ENCODE assay signal across 8 cellular contexts in genomic region chr20:25196701-25197120, GRCh38. TPM values are rescaled to one million over a fixed set of nuclear protein-coding genes. Genes with fewer than 3 reads are reported as not detected.
DNase-seq lines count a peak whose midpoint lies in the region; ATAC-seq, FAIRE-seq and TF ChIP-seq lines count a peak whose summit lies in the region.

No MANE protein-coding gene starts in this region.

- no peak overlapping the region for H2AFZ ChIP-seq in HCT116 (ENCODE audit: low read depth, low read length, poor library complexity, severe bottlenecking)

- TF ChIP-seq CTCF in AG04449 (IDR thresholded peaks at IDR 0.05; ENCODE audit: insufficient read depth, low read length, missing control alignments) (no peak), HCT116 (IDR thresholded peaks at IDR 0.05 in 2 of 3, conservative IDR thresholded peaks at IDR 0.05 in 1 of 3; ENCODE audit: borderline replicate concordance in 1 of 3, insufficient read depth in 1 of 3, low read depth in 2 of 3, low read length in 2 of 3) (no peak), testis (IDR thresholded peaks at IDR 0.05) (no peak), GM13977 (IDR thresholded peaks at IDR 0.05; ENCODE audit: extremely low read depth, insufficient read depth, missing control alignments) (no peak)
- no peak for TF ChIP-seq CTCF in activated CD8-positive, alpha-beta T cell treated with anti-CD3 and anti-CD28 coated beads for 36 hours (IDR thresholded peaks at IDR 0.05)

- H3K4me1 ChIP-seq in HCT116 (ENCODE audit: control insufficient read depth in 1 of 2, insufficient read depth in 2 of 2, low read length in 2 of 2) = peaks cover 9 to 25% of the 10 kb centered on the region in 2 experiments; a peak in 3 of 4 replicates
- H3K4me1 ChIP-seq in iPS-20b (ENCODE audit: insufficient read depth, low read length) = peaks cover 11% of the 10 kb centered on the region; the same call in 1 of the 2 replicates
- H3K4me1 ChIP-seq in testis = peaks cover 35% of the 10 kb centered on the region

- FAIRE-seq in GM12891 (lab: Jason Lieb, UNC) = no peak

- H3K27ac Mint-ChIP-seq in activated CD8-positive, alpha-beta T cell treated with anti-CD3 and anti-CD28 coated beads for 36 hours = peak overlapping the region; percentile 63

- peak overlapping the region; percentile 89 for H3K4me3 Mint-ChIP-seq in activated CD8-positive, alpha-beta T cell treated with anti-CD3 and anti-CD28 coated beads for 36 hours

- peak overlapping the region; percentile 80 for H3K27ac ChIP-seq in HCT116 (ENCODE audit: low read depth, low read length)
- H3K27ac ChIP-seq in iPS-20b (ENCODE audit: low read length) = no peak overlapping the region
- peak overlapping the region; percentile 91 to 95 for H3K27ac ChIP-seq in testis

- BruUV-seq in HCT116 (replicated peaks; lab: Mats Ljungman, UMichigan) = no TSS peak

- H4K20me1 ChIP-seq in HCT116 (ENCODE audit: insufficient read depth) = no peaks in the 10 kb centered on the region

- H3K9me3 ChIP-seq in HCT116 (ENCODE audit: control insufficient read depth in 1 of 2, insufficient read depth in 1 of 2, low read depth in 1 of 2, low read length in 2 of 2) = no peaks in the 10 kb centered on the region
- H3K9me3 ChIP-seq in iPS-20b (ENCODE audit: insufficient read depth, low read depth, low read length) = no peaks in the 10 kb centered on the region
- no peaks in the 10 kb centered on the region for H3K9me3 ChIP-seq in testis

- H3K4me1 Mint-ChIP-seq in activated CD8-positive, alpha-beta T cell treated with anti-CD3 and anti-CD28 coated beads for 36 hours (ENCODE audit: low read depth) = peaks cover 39% of the 10 kb centered on the region

- intact Hi-C loops in HCT116 (cut with micrococcal nuclease) = loop anchor here (5.0 to 10.0 kb wide), 2 partner anchors 204 to 1562 kb away; partner anchors contain the start of genes APMAP and CST3
- intact Hi-C loops in activated CD8-positive, alpha-beta T cell treated with anti-CD3 and anti-CD28 coated beads for 36 hours (cut with micrococcal nuclease) = loop anchor here (5.0 kb wide), 1 partner anchor 61 kb away; no protein-coding TSS in a partner anchor
- intact Hi-C loops in testis (cut with DNase I; ENCODE audit: low total_unique reads) = no loop called here

- peak overlapping the region; percentile 97 for H3K4me2 ChIP-seq in HCT116 (ENCODE audit: low read length)

- ATAC-seq in HCT116 (peak; percentile 12), GM21515 (IDR thresholded peaks at IDR 0.05; ENCODE audit: unreplicated experiment) (no peak)
- ATAC-seq in activated CD8-positive, alpha-beta T cell treated with anti-CD3 and anti-CD28 coated beads for 36 hours = no peak

- DNase-seq in AG04449 (ENCODE audit: low read depth, low spot score) (no peak), HCT116 (ENCODE audit: low read depth, low spot score) (no peak), testis (no peak), GM13977 (ENCODE audit: low spot score) (no peak), GM12891 (ENCODE audit: insufficient read length, low spot score) (no peak)
- DNase-seq in activated CD8-positive, alpha-beta T cell treated with anti-CD3 and anti-CD28 coated beads for 36 hours = peak; percentile 27

- TF ChIP-seq RAD21 in HCT116 (IDR thresholded peaks at IDR 0.05; ENCODE audit: low read depth) = no peak

- no peaks in the 10 kb centered on the region for H3K36me3 ChIP-seq in HCT116 (ENCODE audit: control insufficient read depth in 1 of 2, insufficient read depth in 2 of 2, low read length in 2 of 2)
- H3K36me3 ChIP-seq in iPS-20b (ENCODE audit: insufficient read depth, low read depth, low read length) = no peaks in the 10 kb centered on the region
- H3K36me3 ChIP-seq in testis (ENCODE audit: low read depth, missing control alignments) = no peaks in the 10 kb centered on the region

- H3K4me3 ChIP-seq in AG04449 (ENCODE audit: low read depth, low read length) = peak overlapping the region; percentile 86
- H3K4me3 ChIP-seq in HCT116 (replicated peaks in 1 of 2; ENCODE audit: low read depth in 1 of 2, low read length in 2 of 2) = peak overlapping the region; percentile 74 to 99
- H3K4me3 ChIP-seq in iPS-20b (ENCODE audit: low read length) = peak overlapping the region; percentile 75
- H3K4me3 ChIP-seq in testis = peak overlapping the region; percentile 74 to 100

- POLR2A ChIA-PET in AG04449 (lab: Yijun Ruan, JAX) (no interaction called here), HCT116 (lab: Charles Lee) (no interaction called here)
- POLR2A ChIA-PET in activated CD8-positive, alpha-beta T cell treated with anti-CD3 and anti-CD28 coated beads for 36 hours (lab: Charles Lee) = interaction anchor here (1.6 to 2.3 kb wide), 2 partner anchors 51 to 54 kb away, joined by 5 to 15 read pairs; partner anchors contain the start of gene PYGB

- H3K9ac ChIP-seq in HCT116 (ENCODE audit: low read length) (peak overlapping the region; percentile 93), iPS-20b (ENCODE audit: low read depth, low read length) (peak overlapping the region; percentile 77; the same call in 1 of the 2 replicates)

- in situ Hi-C loops in GM13977 (cut with MboI; ENCODE audit: low pct_unique_long_range_greater_than_20kb, low sequenced_read_pairs, unreplicated experiment) = loop anchor here (25.0 kb wide), 1 partner anchor 209 kb away; the partner anchor contains the start of gene APMAP

- H3K27me3 ChIP-seq in HCT116 (ENCODE audit: insufficient read depth, low read length) = no peaks in the 10 kb centered on the region
- H3K27me3 ChIP-seq in iPS-20b (ENCODE audit: insufficient read depth, low read length) = peaks cover 12% of the 10 kb centered on the region; the same call in 1 of the 2 replicates
- no peaks in the 10 kb centered on the region for H3K27me3 ChIP-seq in testis

- peaks cover 56% of the 10 kb centered on the region for H3K79me2 ChIP-seq in HCT116 (ENCODE audit: insufficient read depth, low read length)

- CTCF ChIA-PET in AG04449 (lab: Yijun Ruan, JAX) (interaction anchor here (1.1 to 2.9 kb wide), 2 partner anchors 50 to 203 kb away, joined by 3 to 11 read pairs; no protein-coding TSS in a partner anchor), HCT116 (lab: Charles Lee) (no interaction called here)
- CTCF ChIA-PET in activated CD8-positive, alpha-beta T cell treated with anti-CD3 and anti-CD28 coated beads for 36 hours (lab: Charles Lee) = interaction anchor here (4.6 kb wide), 1 partner anchor 17 kb away, joined by 18 read pairs; no protein-coding TSS in a partner anchor

- no peaks in the 10 kb centered on the region for H3K27me3 Mint-ChIP-seq in activated CD8-positive, alpha-beta T cell treated with anti-CD3 and anti-CD28 coated beads for 36 hours

- no peaks in the 10 kb centered on the region for H3K9me2 ChIP-seq in HCT116 (ENCODE audit: insufficient read depth)

- H3K36me3 Mint-ChIP-seq in activated CD8-positive, alpha-beta T cell treated with anti-CD3 and anti-CD28 coated beads for 36 hours (ENCODE audit: low read depth) = peaks cover 2% of the 10 kb centered on the region

- RAD21 ChIA-PET in HCT116 (lab: Charles Lee; ENCODE audit: low non-redundant PET in 1 of 2, low total read pairs in 2 of 2, uncharacterized antibody in 2 of 2, unreplicated experiment in 2 of 2) = no interaction called here

- no peak for TF ChIP-seq POLR2A in HCT116 (IDR thresholded peaks at IDR 0.05; ENCODE audit: borderline replicate concordance, extremely low read depth, insufficient read depth, insufficient read length)
- no peak for TF ChIP-seq POLR2A in testis (IDR thresholded peaks at IDR 0.05)
- no peak for TF ChIP-seq POLR2A in GM12891 (IDR thresholded peaks at IDR 0.05; ENCODE audit: low read depth, low read length)

- no peaks in the 10 kb centered on the region for H3K9me3 Mint-ChIP-seq in activated CD8-positive, alpha-beta T cell treated with anti-CD3 and anti-CD28 coated beads for 36 hours

- WGBS in testis, 2 donors = 11 to 17% methylated on average over 14 of the region's 14 CpGs

TF ChIP-seq in HCT116, 20 proteins besides CTCF, POLR2A, EP300 and RAD21:
- no peak for TF ChIP-seq YY1 (IDR thresholded peaks at IDR 0.05; ENCODE audit: extremely low read depth, insufficient replicate concordance, low read depth, low read length)
- no peak for TF ChIP-seq FOSL1 (IDR thresholded peaks at IDR 0.05; ENCODE audit: low read depth)
- TF ChIP-seq JUND (IDR thresholded peaks at IDR 0.05) = no peak
- no peak for TF ChIP-seq CBX3 (IDR thresholded peaks at IDR 0.05; ENCODE audit: low read depth)
- TF ChIP-seq MAX (IDR thresholded peaks at IDR 0.05) = peak; percentile 28; the same call in 1 of the 2 replicates
TF ChIP-seq in HCT116: peak in this region for 1.

TF ChIP-seq in GM12891, 5 proteins besides CTCF, POLR2A, EP300 and RAD21:
- TF ChIP-seq POLR2AphosphoS5 (IDR thresholded peaks at IDR 0.05; ENCODE audit: low read depth, low read length) = no peak
- TF ChIP-seq SPI1 (IDR thresholded peaks at IDR 0.05; ENCODE audit: low read depth, low read length) = no peak
- TF ChIP-seq POU2F2 (IDR thresholded peaks at IDR 0.05; ENCODE audit: low read depth, low read length) = no peak
- TF ChIP-seq PAX5 (IDR thresholded peaks at IDR 0.05; ENCODE audit: insufficient read depth, low read length, severe bottlenecking) = no peak
- no peak for TF ChIP-seq TAF1 (IDR thresholded peaks at IDR 0.05; ENCODE audit: low read depth, low read length)

RNA-seq across cellular contexts. Expression of gene ENTPD6, which starts 1.2 kb away (rescaled TPM):
- total RNA-seq in HCT116 (2021; ENCODE audit: unreplicated experiment) = 89.2 TPM
- polyA plus RNA-seq in HCT116 (2012) = 85.5 and 101 TPM in 2 replicates
- 10 to 100 TPM; 39.4 to 42.8 TPM for total RNA-seq in activated CD8-positive, alpha-beta T cell treated with anti-CD3 and anti-CD28 coated beads for 36 hours
- total RNA-seq in testis = 100 to 1,000 TPM; 157 to 204 TPM
- 80.7 TPM for polyA plus RNA-seq in testis (ENCODE audit: insufficient read depth, low read depth, low replicate concordance)
- 25.2 TPM for polyA plus RNA-seq in GM12891 (2012; ENCODE audit: low read depth, missing spikeins)

RNA-seq across cellular contexts. Expression of gene PYGB, which starts 51.2 kb away (rescaled TPM):
- total RNA-seq in HCT116 (2021; ENCODE audit: unreplicated experiment) = 87.8 TPM
- polyA plus RNA-seq in HCT116 (2012) = 108 TPM in 2 replicates
- total RNA-seq in activated CD8-positive, alpha-beta T cell treated with anti-CD3 and anti-CD28 coated beads for 36 hours = 10 to 100 TPM; 26.1 to 26.5 TPM
- total RNA-seq in testis = 10 to 100 TPM; 91.5 TPM
- 50.8 TPM for polyA plus RNA-seq in testis (ENCODE audit: insufficient read depth, low read depth, low replicate concordance)
- 16.7 TPM for polyA plus RNA-seq in GM12891 (2012; ENCODE audit: low read depth, missing spikeins)
